21 cellular contexts compared by ENCODE assay signal in the genomic region with DNA sequence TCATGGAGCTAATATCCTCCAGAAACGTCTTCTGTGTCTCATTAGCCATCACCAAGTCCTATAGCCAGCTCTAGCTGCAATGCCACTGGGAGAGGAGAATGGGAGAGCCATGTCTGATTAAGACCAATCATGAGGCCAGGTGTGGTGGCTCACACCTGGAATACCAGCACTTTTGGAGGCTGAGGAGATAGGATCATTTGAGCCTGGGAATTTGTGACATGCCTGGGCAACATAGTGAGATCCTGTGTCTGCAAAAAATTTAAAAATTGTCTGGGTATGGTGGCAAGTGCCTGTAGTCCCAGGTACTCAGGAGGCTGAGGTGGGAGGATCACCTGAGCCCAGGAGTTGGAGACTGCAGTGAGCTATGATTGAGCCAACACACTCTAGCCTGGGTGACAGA.
"Had no signal": no experiment of that assay in that cellular context is flagged by ENCODE, and none has a peak within 500 bp of the region (broad histone marks: within the 10 kb centered on the region; RNA-seq: fewer than 3 reads in every experiment).

No MANE protein-coding gene starts in this region.

- H3K4me1 ChIP-seq: SJCRH30 had no signal

- H3K27ac ChIP-seq: HL-60, SJCRH30 had no signal

- H3K27me3 ChIP-seq: MG63, SJCRH30 had no signal

- H3K9me3 ChIP-seq: MG63 had no signal

- H3K4me3 ChIP-seq: MG63, SJCRH30 had no signal

- DNase-seq: KBM-7, MG63, NCI-H1092, NCI-H1105 treated with DMSO at 0.1 percent for 48 hours, NCI-H1417 treated with DMSO at 0.1 percent for 48 hours, NCI-H146, NCI-H1694 treated with DMSO at 0.1 percent for 48 hours, NCI-H1930, NCI-H2081, NCI-H2107, NCI-H2227 treated with DMSO at 0.1 percent for 48 hours, NCI-H524 treated with DMSO at 0.1 percent for 48 hours, NCI-H69, NCI-H774, PC-3, SHP77 treated with DMSO at 0.1 percent for 48 hours, SJCRH30 had no signal

- ATAC-seq: Panc1, PC-3, Right ventricle myocardium inferior, SK-N-SH treated with all-trans-retinoic acid at 6 μM for 48 hours had no signal
